In genomic region chr19:14775855-14776254, GRCh38 we compare ENCODE assay signal across 8 cellular contexts. TPM values are rescaled to one million over a fixed set of nuclear protein-coding genes. Genes with fewer than 3 reads are reported as not detected.
A peak's percentile ranks its signal among the peaks of the same experiment; 100 is the strongest.
DNase-seq lines count a peak whose midpoint lies in the region; ATAC-seq, FAIRE-seq and TF ChIP-seq lines count a peak whose summit lies in the region.

No MANE protein-coding gene starts in this region.

- no peaks in the 10 kb centered on the region for H3K27me3 ChIP-seq in right lobe of liver
- H3K27me3 ChIP-seq in HepG2 (ENCODE audit: control insufficient read depth in 1 of 2, insufficient read depth in 2 of 2, low read length in 2 of 2) = 0 out of 5 replicates have a peak, but pooled peaks cover 0 to 5% of the 10 kb centered on the region in 2 experiments
- peaks cover 14% of the 10 kb centered on the region for H3K27me3 ChIP-seq in kidney epithelial cell (ENCODE audit: control insufficient read depth, insufficient read depth, low read length)
- peaks cover 13% of the 10 kb centered on the region for H3K27me3 ChIP-seq in upper lobe of right lung
- H3K27me3 ChIP-seq in Karpas-422 (ENCODE audit: low read length) = no peaks in the 10 kb centered on the region

- TF ChIP-seq POLR2A in right lobe of liver (IDR thresholded peaks at IDR 0.05) = no peak
- TF ChIP-seq POLR2A in HepG2 (IDR thresholded peaks at IDR 0.05; ENCODE audit: insufficient read depth in 1 of 2, low read depth in 2 of 2, low read length in 2 of 2) = no peak

- H3K27me3 Mint-ChIP-seq in WTC11 (ENCODE audit: low read depth) = peaks cover 7% of the 10 kb centered on the region; the same call in 1 of the 2 replicates

- no peaks in the 10 kb centered on the region for H4K20me1 ChIP-seq in HepG2 (ENCODE audit: insufficient read depth, low read length)
- H4K20me1 ChIP-seq in Karpas-422 (ENCODE audit: insufficient read depth, low read depth, low read length) = no peaks in the 10 kb centered on the region

- H3K9ac ChIP-seq in HepG2 (ENCODE audit: insufficient read depth, low read depth, low read length) (no peak overlapping the region), Karpas-422 (ENCODE audit: low read length) (no peak overlapping the region)

- FAIRE-seq in HepG2 (lab: Jason Lieb, UNC) = no peak

- no TSS peak for BruUV-seq in HepG2 (replicated peaks; lab: Mats Ljungman, UMichigan)

- peak overlapping the region; percentile 14 to 33 (median 16) for H3K4me3 ChIP-seq in right lobe of liver
- H3K4me3 ChIP-seq in HepG2 (replicated peaks in 1 of 3; ENCODE audit: insufficient read depth in 1 of 3, low read depth in 2 of 3, low read length in 3 of 3) = no peak overlapping the region
- peak overlapping the region; percentile 22 for H3K4me3 ChIP-seq in kidney epithelial cell (ENCODE audit: low read depth, low read length)
- H3K4me3 ChIP-seq in upper lobe of right lung = peak overlapping the region; percentile 40
- H3K4me3 ChIP-seq in Karpas-422 (ENCODE audit: low read length) = no peak overlapping the region

- peaks cover 8% of the 10 kb centered on the region for H3K36me3 Mint-ChIP-seq in WTC11

- H3K4me2 ChIP-seq in HepG2 (ENCODE audit: low read depth, low read length) (no peak overlapping the region), Karpas-422 (ENCODE audit: low read depth, low read length, poor library complexity, severe bottlenecking) (no peak overlapping the region)

- in situ Hi-C loops in HepG2 (cut with HindIII; ENCODE audit: extremely low pct_ligation_motif_present, low pct_unique_long_range_greater_than_20kb) = no loop called here

- H3K4me3 Mint-ChIP-seq in WTC11 = peak overlapping the region; percentile 90

- ATAC-seq in right lobe of liver = peak; percentile 22 to 49 (median 43)
- no peak; the same call in 2 of the 3 replicates for ATAC-seq in HepG2
- peak; percentile 10; the same call in 1 of the 2 replicates for ATAC-seq in WTC11
- ATAC-seq in upper lobe of right lung = peak; percentile 58

- H3K36me3 ChIP-seq in right lobe of liver (no peaks in the 10 kb centered on the region), HepG2 (replicated peaks in 1 of 2; ENCODE audit: control insufficient read depth in 1 of 2, insufficient read depth in 2 of 2, low read length in 2 of 2) (no peaks in the 10 kb centered on the region), kidney epithelial cell (ENCODE audit: control insufficient read depth, insufficient read depth, low read length) (no peaks in the 10 kb centered on the region), upper lobe of right lung (no peaks in the 10 kb centered on the region), Karpas-422 (ENCODE audit: insufficient read depth, low read length) (no peaks in the 10 kb centered on the region)

- H3K9me2 ChIP-seq in Karpas-422 (replicated peaks; ENCODE audit: insufficient read depth, low read length) = no peaks in the 10 kb centered on the region

- no peaks in the 10 kb centered on the region for H3K79me2 ChIP-seq in HepG2 (ENCODE audit: insufficient read depth, low read length)
- H3K79me2 ChIP-seq in Karpas-422 (ENCODE audit: low read length) = no peaks in the 10 kb centered on the region

- TF ChIP-seq CTCF in right lobe of liver (IDR thresholded peaks at IDR 0.05) = no peak
- TF ChIP-seq CTCF in HepG2 (CRISPR knock-in tag; IDR thresholded peaks at IDR 0.05) = no peak
- TF ChIP-seq CTCF in WTC11 (IDR thresholded peaks at IDR 0.05) = no peak
- TF ChIP-seq CTCF in kidney epithelial cell (IDR thresholded peaks at IDR 0.05; ENCODE audit: insufficient read depth, low read length, poor library complexity, severe bottlenecking) = no peak
- no peak for TF ChIP-seq CTCF in upper lobe of right lung (IDR thresholded peaks at IDR 0.05)

- CTCF ChIA-PET in HepG2 (lab: Yijun Ruan, JAX; ENCODE audit: low intra/inter-chr PET ratio, low total read pairs) = no interaction called here
- CTCF ChIA-PET in WTC11 (lab: Charles Lee) = interaction anchor here (0.6 to 2.9 kb wide), 11 partner anchors 9 to 326 kb away, joined by 3 to 24 read pairs (median 4); partner anchors contain the start of gene ZNF333

- TF ChIP-seq EP300 in HepG2 (IDR thresholded peaks at IDR 0.05; ENCODE audit: low read depth in 2 of 2, low read length in 2 of 2) (no peak), HepG2 (CRISPR knock-in tag; IDR thresholded peaks at IDR 0.05; ENCODE audit: borderline replicate concordance) (no peak)

- H3K4me1 ChIP-seq in right lobe of liver (no peaks in the 10 kb centered on the region), HepG2 (ENCODE audit: insufficient read depth, low read length) (no peaks in the 10 kb centered on the region), upper lobe of right lung (no peaks in the 10 kb centered on the region), Karpas-422 (ENCODE audit: low read length) (peaks cover 2% of the 10 kb centered on the region)

- H2AFZ ChIP-seq in HepG2 (ENCODE audit: low read length) (no peak overlapping the region), Karpas-422 (ENCODE audit: low read length) (no peak overlapping the region)

- no peaks in the 10 kb centered on the region for H3K9me3 ChIP-seq in right lobe of liver
- H3K9me3 ChIP-seq in HepG2 (ENCODE audit: low read length) = no peaks in the 10 kb centered on the region
- H3K9me3 ChIP-seq in upper lobe of right lung = no peaks in the 10 kb centered on the region
- H3K9me3 ChIP-seq in Karpas-422 (ENCODE audit: low read length) = no peaks in the 10 kb centered on the region

- H3K9me3 Mint-ChIP-seq in WTC11 = no peaks in the 10 kb centered on the region

- POLR2A ChIA-PET in HepG2 (lab: Yijun Ruan, JAX) (no interaction called here), WTC11 (lab: Charles Lee) (interaction anchor here (0.6 kb wide), 4 partner anchors 14 to 308 kb away, joined by 4 to 6 read pairs (median 4); no protein-coding TSS in a partner anchor)

- no peak overlapping the region for H3K27ac Mint-ChIP-seq in WTC11

- DNase-seq in right lobe of liver = peak; percentile 44 to 70 (median 45)
- no peak for DNase-seq in HepG2 (ENCODE audit: low spot score)
- peak; percentile 36 for DNase-seq in WTC11 (ENCODE audit: low spot score)
- DNase-seq in kidney epithelial cell (ENCODE audit: low read depth) = no peak
- DNase-seq in upper lobe of right lung = peak; percentile 74
- no peak for DNase-seq in GM03348 (ENCODE audit: low spot score)
- no peak for DNase-seq in AG08396 (ENCODE audit: low spot score)
- DNase-seq in Karpas-422 = no peak

- 4% methylated on average over 12 of the region's 12 CpGs for WGBS in right lobe of liver (ENCODE audit: insufficient coverage, low coverage, low lambda C conversion rate, missing lambda C conversion rate)
- 5% methylated on average over 12 of the region's 12 CpGs for WGBS in HepG2 (ENCODE audit: low lambda C conversion rate)

- peaks cover 7% of the 10 kb centered on the region for H3K4me1 Mint-ChIP-seq in WTC11

- intact Hi-C loops in right lobe of liver (cut with DNase I) = no loop called here
- intact Hi-C loops in HepG2 (cut with micrococcal nuclease; ENCODE audit: unreplicated experiment) = no loop called here
- intact Hi-C loops in upper lobe of right lung (cut with DNase I) = no loop called here

- no peak for TF ChIP-seq RAD21 in HepG2 (CRISPR knock-in tag; IDR thresholded peaks at IDR 0.05)

- H3K27ac ChIP-seq in right lobe of liver (no peak overlapping the region), HepG2 (ENCODE audit: extremely low read length, insufficient read depth, low read length) (no peak overlapping the region), upper lobe of right lung (no peak overlapping the region), Karpas-422 (ENCODE audit: low read length) (no peak overlapping the region)

RNA-seq across cellular contexts. Expression of gene ADGRE2, which starts 2.5 kb away (rescaled TPM):
- 1 to 10 TPM; 1.6 to 5.7 (median 1.9) TPM for total RNA-seq in right lobe of liver
- 0.04 TPM in 1 of 2 replicates, not detected in the other for total RNA-seq in HepG2 (2016; rRNA removed; fragmentation: Illumina TruSeq; extraction: Trizol)
- total RNA-seq in HepG2 (2016; cell fraction: cytosol; rRNA removed; fragmentation: Illumina TruSeq; extraction: Trizol; ENCODE audit: low read depth) = not detected in 2 replicates
- total RNA-seq in HepG2 (2016; cell fraction: insoluble cytoplasmic fraction; rRNA removed; fragmentation: Illumina TruSeq; extraction: Trizol) = not detected in 2 replicates
- total RNA-seq in HepG2 (2016; cell fraction: membrane; rRNA removed; fragmentation: Illumina TruSeq; extraction: Trizol) = not detected in 2 replicates
- not detected in 2 replicates for total RNA-seq in HepG2 (2016; cell fraction: nucleus; rRNA removed; fragmentation: Illumina TruSeq; extraction: Trizol)
- polyA plus RNA-seq in HepG2 (2011; rRNA removed) = 0.03 TPM in 1 of 2 replicates, not detected in the other
- polyA plus RNA-seq in HepG2 (2011; cell fraction: cytosol; rRNA removed) = 0.03 TPM in 1 of 2 replicates, not detected in the other
- 0.16 TPM in 1 of 2 replicates, not detected in the other for polyA plus RNA-seq in HepG2 (2011; cell fraction: nucleus; rRNA removed)
- not detected in 2 replicates for polyA plus RNA-seq in HepG2 (2012)
- polyA plus RNA-seq in HepG2 (2016; cell fraction: cytosol; fragmentation: Illumina TruSeq; extraction: Trizol; ENCODE audit: low read depth) = not detected in 2 replicates
- not detected in 2 replicates for polyA plus RNA-seq in HepG2 (2016; cell fraction: insoluble cytoplasmic fraction; fragmentation: Illumina TruSeq; extraction: Trizol; ENCODE audit: low read depth)
- polyA plus RNA-seq in HepG2 (2016; cell fraction: membrane; fragmentation: Illumina TruSeq; extraction: Trizol; ENCODE audit: low read depth) = not detected in 2 replicates
- 0.11 and 0.41 TPM in 2 replicates for polyA plus RNA-seq in HepG2 (2016; cell fraction: nucleus; fragmentation: Illumina TruSeq; extraction: Trizol; ENCODE audit: insufficient read depth, low read depth)
- 0.40 and 20.8 TPM in 2 replicates for polyA minus RNA-seq in HepG2 (2011; rRNA and poly(A)+ RNA removed; ENCODE audit: low replicate concordance)
- not detected in 2 replicates for polyA minus RNA-seq in HepG2 (2011; cell fraction: cytosol; rRNA and poly(A)+ RNA removed)
- polyA minus RNA-seq in HepG2 (2011; cell fraction: nucleus; rRNA and poly(A)+ RNA removed) = not detected in 2 replicates
- 3.0 to 4.0 TPM (median 3.2 TPM) in 3 replicates for total RNA-seq in WTC11 (2021)
- 0.21 and 0.27 TPM in 2 replicates for total RNA-seq in kidney epithelial cell
- 17.0 TPM for total RNA-seq in upper lobe of right lung
- not detected in 2 replicates for total RNA-seq in Karpas-422 (2014; rRNA removed; shearing (Covaris generic); ENCODE audit: low replicate concordance)

RNA-seq across cellular contexts. Expression of gene OR7A5, which starts 59.1 kb away (rescaled TPM):
- not detected for total RNA-seq in right lobe of liver
- total RNA-seq in HepG2 (2016; rRNA removed; fragmentation: Illumina TruSeq; extraction: Trizol) = not detected in 2 replicates
- total RNA-seq in HepG2 (2016; cell fraction: cytosol; rRNA removed; fragmentation: Illumina TruSeq; extraction: Trizol; ENCODE audit: low read depth) = not detected in 2 replicates
- not detected in 2 replicates for total RNA-seq in HepG2 (2016; cell fraction: insoluble cytoplasmic fraction; rRNA removed; fragmentation: Illumina TruSeq; extraction: Trizol)
- total RNA-seq in HepG2 (2016; cell fraction: membrane; rRNA removed; fragmentation: Illumina TruSeq; extraction: Trizol) = not detected in 2 replicates
- not detected in 2 replicates for total RNA-seq in HepG2 (2016; cell fraction: nucleus; rRNA removed; fragmentation: Illumina TruSeq; extraction: Trizol)
- not detected in 2 replicates for polyA plus RNA-seq in HepG2 (2011; rRNA removed)
- not detected in 2 replicates for polyA plus RNA-seq in HepG2 (2011; cell fraction: cytosol; rRNA removed)
- not detected in 2 replicates for polyA plus RNA-seq in HepG2 (2011; cell fraction: nucleus; rRNA removed)
- polyA plus RNA-seq in HepG2 (2012) = not detected in 2 replicates
- polyA plus RNA-seq in HepG2 (2016; cell fraction: cytosol; fragmentation: Illumina TruSeq; extraction: Trizol; ENCODE audit: low read depth) = not detected in 2 replicates
- polyA plus RNA-seq in HepG2 (2016; cell fraction: insoluble cytoplasmic fraction; fragmentation: Illumina TruSeq; extraction: Trizol; ENCODE audit: low read depth) = not detected in 2 replicates
- polyA plus RNA-seq in HepG2 (2016; cell fraction: membrane; fragmentation: Illumina TruSeq; extraction: Trizol; ENCODE audit: low read depth) = not detected in 2 replicates
- polyA plus RNA-seq in HepG2 (2016; cell fraction: nucleus; fragmentation: Illumina TruSeq; extraction: Trizol; ENCODE audit: insufficient read depth, low read depth) = not detected in 2 replicates
- not detected in 2 replicates for polyA minus RNA-seq in HepG2 (2011; rRNA and poly(A)+ RNA removed; ENCODE audit: low replicate concordance)
- polyA minus RNA-seq in HepG2 (2011; cell fraction: cytosol; rRNA and poly(A)+ RNA removed) = not detected in 2 replicates
- polyA minus RNA-seq in HepG2 (2011; cell fraction: nucleus; rRNA and poly(A)+ RNA removed) = not detected in 2 replicates
- total RNA-seq in WTC11 (2021) = not detected in 3 replicates
- total RNA-seq in kidney epithelial cell = not detected in 2 replicates
- total RNA-seq in upper lobe of right lung = not detected
- 0.15 TPM in 1 of 2 replicates, not detected in the other for total RNA-seq in Karpas-422 (2014; rRNA removed; shearing (Covaris generic); ENCODE audit: low replicate concordance)

RNA-seq across cellular contexts. Expression of gene OR7C1, which starts 59.1 kb away (rescaled TPM):
- total RNA-seq in right lobe of liver (under 1 TPM in 1 of 6 experiments, not detected in 5; 0.02 TPM), HepG2 (2016; rRNA removed; fragmentation: Illumina TruSeq; extraction: Trizol) (not detected in 2 replicates), WTC11 (2021) (not detected in 3 replicates), kidney epithelial cell (not detected in 2 replicates), upper lobe of right lung (not detected)
- total RNA-seq in HepG2 (2016; cell fraction: cytosol; rRNA removed; fragmentation: Illumina TruSeq; extraction: Trizol; ENCODE audit: low read depth) = not detected in 2 replicates
- total RNA-seq in HepG2 (2016; cell fraction: insoluble cytoplasmic fraction; rRNA removed; fragmentation: Illumina TruSeq; extraction: Trizol) = not detected in 2 replicates
- not detected in 2 replicates for total RNA-seq in HepG2 (2016; cell fraction: membrane; rRNA removed; fragmentation: Illumina TruSeq; extraction: Trizol)
- total RNA-seq in HepG2 (2016; cell fraction: nucleus; rRNA removed; fragmentation: Illumina TruSeq; extraction: Trizol) = not detected in 2 replicates
- not detected in 2 replicates for polyA plus RNA-seq in HepG2 (2011; rRNA removed)
- polyA plus RNA-seq in HepG2 (2011; cell fraction: cytosol; rRNA removed) = not detected in 2 replicates
- not detected in 2 replicates for polyA plus RNA-seq in HepG2 (2011; cell fraction: nucleus; rRNA removed)
- polyA plus RNA-seq in HepG2 (2012) = 0.07 and 0.11 TPM in 2 replicates
- not detected in 2 replicates for polyA plus RNA-seq in HepG2 (2016; cell fraction: cytosol; fragmentation: Illumina TruSeq; extraction: Trizol; ENCODE audit: low read depth)
- not detected in 2 replicates for polyA plus RNA-seq in HepG2 (2016; cell fraction: insoluble cytoplasmic fraction; fragmentation: Illumina TruSeq; extraction: Trizol; ENCODE audit: low read depth)
- not detected in 2 replicates for polyA plus RNA-seq in HepG2 (2016; cell fraction: membrane; fragmentation: Illumina TruSeq; extraction: Trizol; ENCODE audit: low read depth)
- not detected in 2 replicates for polyA plus RNA-seq in HepG2 (2016; cell fraction: nucleus; fragmentation: Illumina TruSeq; extraction: Trizol; ENCODE audit: insufficient read depth, low read depth)
- not detected in 2 replicates for polyA minus RNA-seq in HepG2 (2011; rRNA and poly(A)+ RNA removed; ENCODE audit: low replicate concordance)
- not detected in 2 replicates for polyA minus RNA-seq in HepG2 (2011; cell fraction: cytosol; rRNA and poly(A)+ RNA removed)
- polyA minus RNA-seq in HepG2 (2011; cell fraction: nucleus; rRNA and poly(A)+ RNA removed) = not detected in 2 replicates
- total RNA-seq in Karpas-422 (2014; rRNA removed; shearing (Covaris generic); ENCODE audit: low replicate concordance) = not detected in 2 replicates

Comparison
In these comparisons a context has a peak if more than half of its experiments do, and no peak if none do; other contexts are left out.
1. DNase-seq: peak in right lobe of liver (3 of 3), WTC11 (single experiment) and upper lobe of right lung (single experiment); none in HepG2 (single experiment), kidney epithelial cell (single experiment), GM03348 (single experiment), AG08396 (single experiment) and Karpas-422 (single experiment).
2. H3K4me3 ChIP-seq: peak in right lobe of liver (3 of 3), kidney epithelial cell (single experiment) and upper lobe of right lung (single experiment); none in HepG2 (0 of 3) and Karpas-422 (single experiment).